9 cellular contexts compared by ENCODE assay signal in genomic region chr22:24207264-24208011, GRCh38. TPM values are rescaled to one million over a fixed set of nuclear protein-coding genes. Genes with fewer than 3 reads are reported as not detected.
DNase-seq lines count a peak whose midpoint lies in the region; ATAC-seq and TF ChIP-seq lines count a peak whose summit lies in the region.
"Had no signal": no experiment of that assay in that cellular context is flagged by ENCODE, and none has a peak within 500 bp of the region (broad histone marks: within the 10 kb centered on the region; RNA-seq: fewer than 3 reads in every experiment).

No MANE protein-coding gene starts in this region.

- no peak for ATAC-seq in GM19452 (IDR thresholded peaks at IDR 0.05; ENCODE audit: unreplicated experiment)

- TF ChIP-seq CTCF in HFF-Myc (IDR thresholded peaks at IDR 0.05; ENCODE audit: low read depth, low read length, missing control alignments) = no peak
- TF ChIP-seq CTCF in right atrium auricular region (IDR thresholded peaks at IDR 0.05) = no peak
- no peak for TF ChIP-seq CTCF in smooth muscle cell (IDR thresholded peaks at IDR 0.05; ENCODE audit: borderline replicate concordance, insufficient read depth, poor library complexity, severe bottlenecking)

- H3K4me1 ChIP-seq in right atrium auricular region = peaks cover 0 to 22% of the 10 kb centered on the region in 2 donors
- H3K4me1 ChIP-seq in smooth muscle cell (ENCODE audit: low read depth) = peaks cover 4% of the 10 kb centered on the region

- H3F3A ChIP-seq in smooth muscle cell (ENCODE audit: low read depth) = peaks cover 24% of the 10 kb centered on the region

- DNase-seq in HFF-Myc (ENCODE audit: extremely low read depth, low read depth) = no peak
- DNase-seq in activated T-helper 1 cell treated with anti-CD3 and anti-CD28 coated beads, Interleukin-12 subunit alpha, Interleukin-12 subunit beta, Interleukin-2, Interleukin-4 antibody, amounts not matched to agents 30 ng/mL and 10 ng/mL and 1 ng/mL, durations not matched to agents 14 hours and 24 hours and 36 hours (ENCODE audit: low spot score) = no peak
- no peak for DNase-seq in right atrium auricular region (ENCODE audit: low spot score)
- no peak for DNase-seq in smooth muscle cell (lab: John Stamatoyannopoulos, UW; ENCODE audit: unreplicated experiment)
- no peak for DNase-seq in stimulated activated naive CD4-positive, alpha-beta T cell treated with Interleukin-2 at 50 U/mL for 16 hours (lab: John Stamatoyannopoulos, UW)
- no peak for DNase-seq in stimulated activated CD4-positive, alpha-beta T cell treated with anti-CD3 and anti-CD28 coated beads, Interleukin-2, amount 100 ng/mL, for 24 hours
- DNase-seq in NOMO-1 treated with DMSO at 0.1 percent for 48 hours (lab: John Stamatoyannopoulos, UW; ENCODE audit: unreplicated experiment) = no peak
- DNase-seq: NCI-H82 had no signal

- no peaks in the 10 kb centered on the region for H4K20me1 ChIP-seq in smooth muscle cell (ENCODE audit: low read depth)

- peak overlapping the region; percentile 60 for H3K27ac Mint-ChIP-seq in activated T-helper 1 cell treated with anti-CD3 and anti-CD28 coated beads, Interleukin-12 subunit alpha, Interleukin-12 subunit beta, Interleukin-2, Interleukin-4 antibody, amounts not matched to agents 30 ng/mL and 10 ng/mL and 1 ng/mL, durations not matched to agents 14 hours and 24 hours and 36 hours

- H3K36me3 ChIP-seq in right atrium auricular region = no peaks in the 10 kb centered on the region
- H3K36me3 ChIP-seq in smooth muscle cell (ENCODE audit: low read depth) = no peaks in the 10 kb centered on the region

- H3K9me3 ChIP-seq in right atrium auricular region = peaks cover 0 to 6% of the 10 kb centered on the region in 2 donors
- no peaks in the 10 kb centered on the region for H3K9me3 ChIP-seq in smooth muscle cell (replicated peaks; ENCODE audit: low read depth)

- H2AFZ ChIP-seq in smooth muscle cell (ENCODE audit: low read depth) = no peak overlapping the region

- H3K27ac ChIP-seq in right atrium auricular region = peak overlapping the region; percentile 75 to 89
- peak overlapping the region; percentile 86 for H3K27ac ChIP-seq in smooth muscle cell (ENCODE audit: low read depth)

- H3K4me1 Mint-ChIP-seq in activated T-helper 1 cell treated with anti-CD3 and anti-CD28 coated beads, Interleukin-12 subunit alpha, Interleukin-12 subunit beta, Interleukin-2, Interleukin-4 antibody, amounts not matched to agents 30 ng/mL and 10 ng/mL and 1 ng/mL, durations not matched to agents 14 hours and 24 hours and 36 hours (ENCODE audit: low read depth) = peaks cover 40% of the 10 kb centered on the region

- H3K27me3 ChIP-seq in right atrium auricular region (no peaks in the 10 kb centered on the region), smooth muscle cell (ENCODE audit: low read depth) (no peaks in the 10 kb centered on the region)

- peak overlapping the region; percentile 34 for H3K4me2 ChIP-seq in smooth muscle cell

- no peaks in the 10 kb centered on the region for H3K36me3 Mint-ChIP-seq in activated T-helper 1 cell treated with anti-CD3 and anti-CD28 coated beads, Interleukin-12 subunit alpha, Interleukin-12 subunit beta, Interleukin-2, Interleukin-4 antibody, amounts not matched to agents 30 ng/mL and 10 ng/mL and 1 ng/mL, durations not matched to agents 14 hours and 24 hours and 36 hours (ENCODE audit: low read depth)

- H3K27me3 Mint-ChIP-seq in activated T-helper 1 cell treated with anti-CD3 and anti-CD28 coated beads, Interleukin-12 subunit alpha, Interleukin-12 subunit beta, Interleukin-2, Interleukin-4 antibody, amounts not matched to agents 30 ng/mL and 10 ng/mL and 1 ng/mL, durations not matched to agents 14 hours and 24 hours and 36 hours (ENCODE audit: insufficient read depth) = peaks cover 3% of the 10 kb centered on the region

- 59% methylated on average over 8 of the region's 8 CpGs for WGBS in smooth muscle cell (ENCODE audit: low lambda C conversion rate)

- H3K4me3 Mint-ChIP-seq in activated T-helper 1 cell treated with anti-CD3 and anti-CD28 coated beads, Interleukin-12 subunit alpha, Interleukin-12 subunit beta, Interleukin-2, Interleukin-4 antibody, amounts not matched to agents 30 ng/mL and 10 ng/mL and 1 ng/mL, durations not matched to agents 14 hours and 24 hours and 36 hours = peak overlapping the region; percentile 41

- H3K4me3 ChIP-seq in HFF-Myc (replicated peaks; ENCODE audit: low read depth, low read length) (0 out of 2 replicates have a peak overlapping the region, but pooled peaks have one; percentile 3), right atrium auricular region (no peak overlapping the region), smooth muscle cell (no peak overlapping the region)

- H3K79me2 ChIP-seq in smooth muscle cell (ENCODE audit: low read depth) = no peaks in the 10 kb centered on the region

- no peaks in the 10 kb centered on the region for H3K9me3 Mint-ChIP-seq in activated T-helper 1 cell treated with anti-CD3 and anti-CD28 coated beads, Interleukin-12 subunit alpha, Interleukin-12 subunit beta, Interleukin-2, Interleukin-4 antibody, amounts not matched to agents 30 ng/mL and 10 ng/mL and 1 ng/mL, durations not matched to agents 14 hours and 24 hours and 36 hours

- intact Hi-C loops in activated T-helper 1 cell treated with anti-CD3 and anti-CD28 coated beads, Interleukin-12 subunit alpha, Interleukin-12 subunit beta, Interleukin-2, Interleukin-4 antibody, amounts not matched to agents 30 ng/mL and 10 ng/mL and 1 ng/mL, durations not matched to agents 14 hours and 24 hours and 36 hours (cut with micrococcal nuclease) = no loop called here

- H3K9ac ChIP-seq in smooth muscle cell (ENCODE audit: low read depth) = no peak overlapping the region

RNA-seq across cellular contexts. Expression of gene SUSD2, which starts 26.2 kb away (rescaled TPM):
- 0.73 and 0.83 TPM in 2 replicates for total RNA-seq in activated T-helper 1 cell treated with anti-CD3 and anti-CD28 coated beads, Interleukin-12 subunit alpha, Interleukin-12 subunit beta, Interleukin-2, Interleukin-4 antibody, amounts not matched to agents 30 ng/mL and 10 ng/mL and 1 ng/mL, durations not matched to agents 14 hours and 24 hours and 36 hours
- total RNA-seq in right atrium auricular region (1 to 10 TPM; 4.9 to 9.5 TPM), smooth muscle cell (1.1 and 1.5 TPM in 2 replicates)
- polyA plus RNA-seq in smooth muscle cell = 0.24 and 1.2 TPM in 2 replicates

RNA-seq across cellular contexts. Expression of gene GGT5, which starts 37.4 kb away (rescaled TPM):
- 0.10 TPM in 1 of 2 replicates, not detected in the other for total RNA-seq in activated T-helper 1 cell treated with anti-CD3 and anti-CD28 coated beads, Interleukin-12 subunit alpha, Interleukin-12 subunit beta, Interleukin-2, Interleukin-4 antibody, amounts not matched to agents 30 ng/mL and 10 ng/mL and 1 ng/mL, durations not matched to agents 14 hours and 24 hours and 36 hours
- 10 to 100 TPM; 36.2 to 58.7 TPM for total RNA-seq in right atrium auricular region
- 3.7 and 5.4 TPM in 2 replicates for total RNA-seq in smooth muscle cell
- 12.4 and 12.8 TPM in 2 replicates for polyA plus RNA-seq in smooth muscle cell
